32 cellular contexts compared by ENCODE assay signal in the genomic region with DNA sequence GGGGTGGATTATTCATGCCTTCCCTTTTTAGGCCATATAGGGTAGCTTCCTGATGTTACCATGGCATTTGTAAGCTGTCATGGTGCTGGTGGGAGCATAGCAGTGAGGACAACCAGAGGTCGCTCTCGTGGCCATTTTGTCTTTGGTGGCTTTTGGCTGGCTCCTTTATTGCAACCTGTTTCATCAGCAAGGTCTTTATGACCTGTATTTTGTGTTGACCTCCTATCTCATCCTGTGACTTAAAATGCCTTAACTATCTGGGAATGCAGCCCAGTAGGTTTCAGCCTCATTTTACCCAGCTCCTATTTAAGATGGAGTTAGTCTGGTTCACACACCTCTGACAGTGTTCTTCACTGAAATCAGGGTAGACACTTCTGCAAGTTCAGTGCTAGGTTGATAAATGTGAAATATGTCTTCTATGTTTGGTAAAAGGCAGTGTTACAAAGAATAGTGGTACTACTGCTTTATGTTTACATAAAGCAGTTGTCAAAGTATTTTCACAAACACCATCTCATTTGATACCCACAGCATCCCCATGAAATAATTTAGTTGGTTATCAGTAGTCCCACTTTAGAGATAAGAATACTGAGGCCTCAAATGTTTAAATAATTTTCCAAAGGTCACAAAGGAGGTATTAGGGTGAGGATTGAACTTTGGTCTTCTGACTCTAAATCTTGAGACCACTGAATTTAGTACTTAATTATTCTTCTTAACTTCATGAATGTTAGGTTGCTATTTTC.
"Had no signal": no experiment of that assay in that cellular context is flagged by ENCODE, and none has a peak within 500 bp of the region (broad histone marks: within the 10 kb centered on the region; RNA-seq: fewer than 3 reads in every experiment).

No MANE protein-coding gene starts in this region.

- H3K36me3 ChIP-seq: Peyer's patch, SJSA1 had no signal

- H3K4me3 ChIP-seq: Peyer's patch, SJSA1 had no signal

- H3K9me3 ChIP-seq: Peyer's patch, SJSA1 had no signal

- DNase-seq: Kasumi-1, KG1, MM.1S, MV-4-11, NCI-H1048, NCI-H1092 treated with DMSO at 0.1 percent for 48 hours, NCI-H1105 treated with DMSO at 0.1 percent for 48 hours, NCI-H1417, NCI-H1436, NCI-H146, NCI-H1694, NCI-H187, NCI-H2029 treated with DMSO at 0.1 percent for 48 hours, NCI-H2081 treated with DMSO at 0.1 percent for 48 hours, NCI-H2107, NCI-H2171, NCI-H226, NCI-H446 treated with DMSO at 0.1 percent for 48 hours, NCI-H510A, NCI-H524, NCI-H526, NCI-H69, NCI-H748 treated with DMSO at 0.1 percent for 48 hours, NCI-H82, PC-3, Peyer's patch, Right ventricle myocardium superior, RPMI8226, SHP77 treated with DMSO at 0.1 percent for 48 hours, T-helper 1 cell had no signal

- H3K27ac ChIP-seq: Peyer's patch, SJSA1 had no signal

- H3K4me1 ChIP-seq: Peyer's patch, SJSA1 had no signal

- H3K27me3 ChIP-seq: Peyer's patch, SJSA1 had no signal

- ATAC-seq: PC-3, SK-N-SH treated with all-trans-retinoic acid at 6 μM for 48 hours had no signal
